ENCODE assay signal across 8 cellular contexts in genomic region chr15:64095795-64096485, GRCh38. TPM values are rescaled to one million over a fixed set of nuclear protein-coding genes. Genes with fewer than 3 reads are reported as not detected.
DNase-seq lines count a peak whose midpoint lies in the region; ATAC-seq and TF ChIP-seq lines count a peak whose summit lies in the region.

SNX1 (plus strand) TSS chr15:64095982; CDS start chr15:64096014, 32 bp downstream.

- H3K27me3 Mint-ChIP-seq in T-helper 2 cell treated with Interferon-gamma antibody and Interleukin-4, amounts not matched to agents 5 μg/mL and 100 μg/mL, for 36 hours (ENCODE audit: low read depth), result no peaks in the 10 kb centered on the region

- ATAC-seq in HG02885 (IDR thresholded peaks at IDR 0.05; ENCODE audit: poor library complexity, unreplicated experiment) (peak; percentile 46), left ventricle myocardium superior (peak; percentile 81), upper lobe of right lung (peak; percentile 92)

- 1% methylated on average over 63 of the region's 63 CpGs for WGBS in prostate gland

- TF ChIP-seq POLR2A in prostate gland (IDR thresholded peaks at IDR 0.05), result peak; percentile 91

- peaks cover 44% of the 10 kb centered on the region for H3K4me1 Mint-ChIP-seq in T-helper 2 cell treated with Interferon-gamma antibody and Interleukin-4, amounts not matched to agents 5 μg/mL and 100 μg/mL, for 36 hours (ENCODE audit: low read depth)

- H3K4me3 ChIP-seq in GM12875 (ENCODE audit: low read depth, low read length), result peak within 1 kb of the TSS; percentile 97
- H3K4me3 ChIP-seq in prostate gland, result peak within 1 kb of the TSS; percentile 82 to 86
- H3K4me3 ChIP-seq in upper lobe of right lung, result peak within 1 kb of the TSS; percentile 98

- H3K4me3 Mint-ChIP-seq in T-helper 2 cell treated with Interferon-gamma antibody and Interleukin-4, amounts not matched to agents 5 μg/mL and 100 μg/mL, for 36 hours, result peak within 1 kb of the TSS; percentile 99

- peak within 1 kb of the TSS; percentile 78 to 82 for H3K27ac ChIP-seq in prostate gland
- H3K27ac ChIP-seq in upper lobe of right lung, result peak within 1 kb of the TSS; percentile 92

- peak within 1 kb of the TSS; percentile 96 for H3K27ac Mint-ChIP-seq in T-helper 2 cell treated with Interferon-gamma antibody and Interleukin-4, amounts not matched to agents 5 μg/mL and 100 μg/mL, for 36 hours

- H3K4me1 ChIP-seq in prostate gland (replicated peaks) (peaks cover 9% of the 10 kb centered on the region), upper lobe of right lung (peaks cover 67% of the 10 kb centered on the region)

- H3K27me3 ChIP-seq in prostate gland (replicated peaks; ENCODE audit: insufficient read depth) (no peaks in the 10 kb centered on the region), upper lobe of right lung (no peaks in the 10 kb centered on the region)

- DNase-seq in NCI-H2029 treated with DMSO at 0.1 percent for 48 hours (lab: John Stamatoyannopoulos, UW) (peak; percentile 48), anterior cingulate cortex (lab: John Stamatoyannopoulos, UW) (peak; percentile 49 to 96 (median 92)), left ventricle myocardium superior (peak; percentile 96), prostate gland (ENCODE audit: low spot score) (peak; percentile 95), upper lobe of right lung (peak; percentile 97)
- DNase-seq in T-helper 2 cell treated with Interferon-gamma antibody and Interleukin-4, amounts not matched to agents 5 μg/mL and 100 μg/mL, for 36 hours (ENCODE audit: low spot score), result peak; percentile 92

- intact Hi-C loops in left ventricle myocardium superior (cut with micrococcal nuclease), result loop anchor here (5.0 kb wide), 1 partner anchor 56 kb away; the partner anchor contains the start of gene SNX22
- intact Hi-C loops in prostate gland (cut with DNase I), result loop anchor here (5.0 kb wide), 1 partner anchor 66 kb away; the partner anchor contains the start of gene PPIB
- intact Hi-C loops in upper lobe of right lung (cut with DNase I), result no loop called here

- TF ChIP-seq CTCF in GM12875 (IDR thresholded peaks at IDR 0.05; ENCODE audit: borderline replicate concordance, insufficient read depth, low read depth, low read length) (no peak), prostate gland (IDR thresholded peaks at IDR 0.05) (peak in 2 of 4 experiments; percentile 43 to 46), upper lobe of right lung (IDR thresholded peaks at IDR 0.05) (no peak)

- H3K36me3 Mint-ChIP-seq in T-helper 2 cell treated with Interferon-gamma antibody and Interleukin-4, amounts not matched to agents 5 μg/mL and 100 μg/mL, for 36 hours (ENCODE audit: low read depth), result peaks cover 15% of the 10 kb centered on the region

- H3K36me3 ChIP-seq in prostate gland (no peaks in the 10 kb centered on the region), upper lobe of right lung (no peaks in the 10 kb centered on the region)

- no peaks in the 10 kb centered on the region for H3K9me3 Mint-ChIP-seq in T-helper 2 cell treated with Interferon-gamma antibody and Interleukin-4, amounts not matched to agents 5 μg/mL and 100 μg/mL, for 36 hours

- H3K9me3 ChIP-seq in prostate gland, result no peaks in the 10 kb centered on the region
- no peaks in the 10 kb centered on the region for H3K9me3 ChIP-seq in upper lobe of right lung

RNA-seq across cellular contexts. Expression of gene SNX1, which starts in this region (rescaled TPM):
- total RNA-seq in left ventricle myocardium superior, result 89.7 TPM
- 100 to 1,000 TPM; 109 to 110 TPM for total RNA-seq in prostate gland
- total RNA-seq in upper lobe of right lung, result 162 TPM

Comparison
In these comparisons a context has a peak if more than half of its experiments do, and no peak if none do; other contexts are left out.
1. Peak in every context shown above with its lines: DNase-seq, ATAC-seq, H3K4me3 ChIP-seq and H3K27ac ChIP-seq.